ENCODE assay signal across 1 cellular context in genomic region chr14:75551021-75551420, GRCh38.
TF ChIP-seq lines count a peak whose summit lies in the region.

No MANE protein-coding gene starts in this region.

TF ChIP-seq in HepG2, 621 proteins besides CTCF, POLR2A, EP300 and RAD21 (continued from another document):
- TF ChIP-seq HOMEZ (CRISPR knock-in tag; IDR thresholded peaks at IDR 0.05; ENCODE audit: low read depth) (no peak), LCORL (IDR thresholded peaks at IDR 0.05) (no peak), LCORL (CRISPR knock-in tag; IDR thresholded peaks at IDR 0.05) (no peak), POLR2G (IDR thresholded peaks at IDR 0.05; ENCODE audit: low read depth, low read length) (no peak), ZNF773 (CRISPR knock-in tag; IDR thresholded peaks at IDR 0.05; ENCODE audit: borderline replicate concordance) (no peak), ZBTB7B (CRISPR knock-in tag; IDR thresholded peaks at IDR 0.05) (no peak), MXD4 (CRISPR knock-in tag; IDR thresholded peaks at IDR 0.05) (no peak), ZNF34 (CRISPR knock-in tag; IDR thresholded peaks at IDR 0.05; ENCODE audit: borderline replicate concordance) (no peak), ARNTL (CRISPR knock-in tag; IDR thresholded peaks at IDR 0.05) (no peak)
- TF ChIP-seq, protein P1, sequence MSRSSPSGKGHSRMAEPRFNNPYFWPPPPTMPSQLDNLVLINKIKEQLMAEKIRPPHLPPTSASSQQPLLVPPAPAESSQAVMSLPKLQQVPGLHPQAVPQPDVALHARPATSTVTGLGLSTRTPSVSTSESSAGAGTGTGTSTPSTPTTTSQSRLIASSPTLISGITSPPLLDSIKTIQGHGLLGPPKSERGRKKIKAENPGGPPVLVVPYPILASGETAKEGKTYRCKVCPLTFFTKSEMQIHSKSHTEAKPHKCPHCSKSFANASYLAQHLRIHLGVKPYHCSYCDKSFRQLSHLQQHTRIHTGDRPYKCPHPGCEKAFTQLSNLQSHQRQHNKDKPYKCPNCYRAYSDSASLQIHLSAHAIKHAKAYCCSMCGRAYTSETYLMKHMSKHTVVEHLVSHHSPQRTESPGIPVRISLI (CRISPR knock-in tag; IDR thresholded peaks at IDR 0.05; ENCODE audit: borderline replicate concordance): no peak
